In the genomic region with DNA sequence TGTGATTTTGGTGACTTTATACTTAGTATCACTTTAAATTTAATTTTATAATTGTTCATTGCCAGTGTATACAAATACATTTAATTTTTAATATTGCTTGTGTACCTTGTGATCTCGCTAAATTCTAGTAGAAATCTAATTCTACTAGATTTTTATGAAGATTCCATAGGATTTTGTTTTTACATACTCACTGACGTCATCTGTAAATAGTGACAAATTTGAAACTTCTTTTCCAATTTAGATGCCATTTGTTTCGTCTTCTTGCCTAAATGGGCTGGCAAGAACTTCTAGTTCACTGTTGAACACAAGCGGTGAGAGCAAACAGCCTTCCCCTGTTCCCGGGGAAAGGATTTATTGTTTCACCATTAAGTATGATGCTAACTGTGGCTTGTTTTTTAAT, we compare ENCODE assay signal across 43 cellular contexts. TPM values are rescaled to one million over a fixed set of nuclear protein-coding genes. Genes with fewer than 3 reads are reported as not detected.
"Had no signal": no experiment of that assay in that cellular context is flagged by ENCODE, and none has a peak within 500 bp of the region (broad histone marks: within the 10 kb centered on the region; RNA-seq: fewer than 3 reads in every experiment).

No MANE protein-coding gene starts in this region.

- H3K9me3 Mint-ChIP-seq: activated naive CD4-positive, alpha-beta T cell treated with anti-CD3 and anti-CD28 coated beads for 36 hours; activated naive CD4-positive, alpha-beta T cell treated with anti-CD3 and anti-CD28 coated beads, Interleukin-2, amount 10 ng/mL, durations not matched to agents 7 days and 5 days; activated naive CD8-positive, alpha-beta T cell treated with anti-CD3 and anti-CD28 coated beads for 36 hours; activated T-helper 1 cell treated with anti-CD3 and anti-CD28 coated beads, Interleukin-12 subunit alpha, Interleukin-12 subunit beta, Interleukin-2, Interleukin-4 antibody, amounts not matched to agents 30 ng/mL and 10 ng/mL and 1 ng/mL, durations not matched to agents 14 hours and 24 hours and 36 hours; activated T-helper 17 cell treated with anti-CD3 and anti-CD28 coated beads, Interleukin-2, amount 50 U/mL, for 72 hours; activated T-helper 2 cell treated with anti-CD3 and anti-CD28 coated beads, Interferon-gamma antibody, Interleukin-2, Interleukin-4, amounts not matched to agents 10 μg/mL and 5 μg/mL and 100 μg/mL, durations not matched to agents 14 hours and 24 hours and 36 hours had no signal

- H3K27ac Mint-ChIP-seq: activated naive CD4-positive, alpha-beta T cell treated with anti-CD3 and anti-CD28 coated beads for 36 hours; activated naive CD4-positive, alpha-beta T cell treated with anti-CD3 and anti-CD28 coated beads, Interleukin-2, amount 10 ng/mL, durations not matched to agents 7 days and 5 days; activated naive CD4-positive, alpha-beta T cell treated with anti-CD3 and anti-CD28 coated beads, Interleukin-2, amount 50 U/mL, for 24 hours; activated naive CD4-positive, alpha-beta T cell treated with anti-CD3 and anti-CD28 coated beads, Interleukin-2, amount 50 U/mL, for 72 hours; activated naive CD8-positive, alpha-beta T cell; activated naive CD8-positive, alpha-beta T cell treated with anti-CD3 and anti-CD28 coated beads for 36 hours; activated naive CD8-positive, alpha-beta T cell treated with anti-CD3 and anti-CD28 coated beads, Interleukin-2, amount 10 ng/mL, durations not matched to agents 7 days and 5 days; activated naive CD8-positive, alpha-beta T cell treated with anti-CD3 and anti-CD28 coated beads, Interleukin-2, amount 50 U/mL, for 24 hours; activated T-cell treated with anti-CD3 and anti-CD28 coated beads, Interleukin-2, amount 50 U/mL, for 24 hours; activated T-cell treated with anti-CD3 and anti-CD28 coated beads, Interleukin-2, amount 50 U/mL, for 72 hours; activated T-helper 1 cell treated with anti-CD3 and anti-CD28 coated beads, Interleukin-12 subunit alpha, Interleukin-12 subunit beta, Interleukin-2, Interleukin-4 antibody, amounts not matched to agents 30 ng/mL and 10 ng/mL and 1 ng/mL, durations not matched to agents 14 hours and 24 hours and 36 hours; activated T-helper 17 cell treated with anti-CD3 and anti-CD28 coated beads, Interleukin-2, amount 50 U/mL, for 72 hours; activated T-helper 2 cell treated with anti-CD3 and anti-CD28 coated beads, Interferon-gamma antibody, Interleukin-2, Interleukin-4, amounts not matched to agents 10 μg/mL and 5 μg/mL and 100 μg/mL, durations not matched to agents 14 hours and 24 hours and 36 hours; brain had no signal

- H3K27me3 Mint-ChIP-seq: activated naive CD4-positive, alpha-beta T cell treated with anti-CD3 and anti-CD28 coated beads, Interleukin-2, amount 10 ng/mL, durations not matched to agents 7 days and 5 days; activated naive CD4-positive, alpha-beta T cell treated with anti-CD3 and anti-CD28 coated beads, Interleukin-2, amount 50 U/mL, for 24 hours; activated naive CD8-positive, alpha-beta T cell treated with anti-CD3 and anti-CD28 coated beads for 36 hours; brain; central memory CD8-positive, alpha-beta T cell had no signal

- H3K4me1 ChIP-seq: adrenal gland, ascending aorta, body of pancreas, breast epithelium had no signal

- H3K27ac ChIP-seq: adrenal gland, ascending aorta, body of pancreas, brain microvascular endothelial cell, breast epithelium, cardiac muscle cell had no signal

- H3K36me3 ChIP-seq: adrenal gland, ascending aorta, brain microvascular endothelial cell, breast epithelium, cardiac muscle cell had no signal

- H3K4me3 ChIP-seq: adrenal gland, ascending aorta, body of pancreas, breast epithelium, cardiac muscle cell had no signal

- H3K4me3 Mint-ChIP-seq: activated naive CD4-positive, alpha-beta T cell treated with anti-CD3 and anti-CD28 coated beads for 36 hours; activated naive CD4-positive, alpha-beta T cell treated with anti-CD3 and anti-CD28 coated beads, Interleukin-2, amount 10 ng/mL, durations not matched to agents 7 days and 5 days; activated naive CD4-positive, alpha-beta T cell treated with anti-CD3 and anti-CD28 coated beads, Interleukin-2, amount 50 U/mL, for 24 hours; activated naive CD8-positive, alpha-beta T cell; activated naive CD8-positive, alpha-beta T cell treated with anti-CD3 and anti-CD28 coated beads for 36 hours; activated naive CD8-positive, alpha-beta T cell treated with anti-CD3 and anti-CD28 coated beads, Interleukin-2, amount 10 ng/mL, durations not matched to agents 7 days and 5 days; activated naive CD8-positive, alpha-beta T cell treated with anti-CD3 and anti-CD28 coated beads, Interleukin-2, amount 50 U/mL, for 24 hours; activated T-cell treated with anti-CD3 and anti-CD28 coated beads, Interleukin-2, amount 50 U/mL, for 24 hours; activated T-cell treated with anti-CD3 and anti-CD28 coated beads, Interleukin-2, amount 50 U/mL, for 4 hours; activated T-cell treated with anti-CD3 and anti-CD28 coated beads, Interleukin-2, amount 50 U/mL, for 72 hours; activated T-helper 1 cell treated with anti-CD3 and anti-CD28 coated beads, Interleukin-12 subunit alpha, Interleukin-12 subunit beta, Interleukin-2, Interleukin-4 antibody, amounts not matched to agents 30 ng/mL and 10 ng/mL and 1 ng/mL, durations not matched to agents 14 hours and 24 hours and 36 hours; activated T-helper 17 cell treated with anti-CD3 and anti-CD28 coated beads, Interleukin-2, amount 50 U/mL, for 72 hours; brain; central memory CD8-positive, alpha-beta T cell had no signal

- H3K4me1 Mint-ChIP-seq: activated naive CD4-positive, alpha-beta T cell treated with anti-CD3 and anti-CD28 coated beads, Interleukin-2, amount 10 ng/mL, durations not matched to agents 7 days and 5 days; activated naive CD4-positive, alpha-beta T cell treated with anti-CD3 and anti-CD28 coated beads, Interleukin-2, amount 50 U/mL, for 24 hours; activated naive CD8-positive, alpha-beta T cell treated with anti-CD3 and anti-CD28 coated beads for 36 hours; activated naive CD8-positive, alpha-beta T cell treated with anti-CD3 and anti-CD28 coated beads, Interleukin-2, amount 10 ng/mL, durations not matched to agents 7 days and 5 days; activated naive CD8-positive, alpha-beta T cell treated with anti-CD3 and anti-CD28 coated beads, Interleukin-2, amount 50 U/mL, for 24 hours; activated T-helper 17 cell treated with anti-CD3 and anti-CD28 coated beads, Interleukin-2, amount 50 U/mL, for 72 hours; central memory CD8-positive, alpha-beta T cell had no signal

- ATAC-seq: activated naive CD4-positive, alpha-beta T cell treated with anti-CD3 and anti-CD28 coated beads, Interleukin-2, amount 50 U/mL, for 72 hours; activated naive CD8-positive, alpha-beta T cell treated with anti-CD3 and anti-CD28 coated beads, Interleukin-2, amount 50 U/mL, for 24 hours; activated T-cell treated with anti-CD3 and anti-CD28 coated beads, Interleukin-2, amount 50 U/mL, for 4 hours; activated T-cell treated with anti-CD3 and anti-CD28 coated beads, Interleukin-2, amount 50 U/mL, for 72 hours; activated T-helper 17 cell treated with anti-CD3 and anti-CD28 coated beads, Interleukin-2, amount 50 U/mL, for 72 hours; body of pancreas had no signal

- H3K9me3 ChIP-seq: adrenal gland, ascending aorta, body of pancreas, breast epithelium had no signal

- H3K36me3 Mint-ChIP-seq: activated naive CD4-positive, alpha-beta T cell treated with anti-CD3 and anti-CD28 coated beads, Interleukin-2, amount 10 ng/mL, durations not matched to agents 7 days and 5 days; activated naive CD4-positive, alpha-beta T cell treated with anti-CD3 and anti-CD28 coated beads, Interleukin-2, amount 50 U/mL, for 24 hours; activated naive CD4-positive, alpha-beta T cell treated with anti-CD3 and anti-CD28 coated beads, Interleukin-2, amount 50 U/mL, for 72 hours; activated naive CD8-positive, alpha-beta T cell; activated naive CD8-positive, alpha-beta T cell treated with anti-CD3 and anti-CD28 coated beads for 36 hours; activated naive CD8-positive, alpha-beta T cell treated with anti-CD3 and anti-CD28 coated beads, Interleukin-2, amount 10 ng/mL, durations not matched to agents 7 days and 5 days; brain had no signal

- DNase-seq: activated effector memory CD4-positive, alpha-beta T cell treated with anti-CD3 and anti-CD28 coated beads, Interleukin-2, amount 50 U/mL, for 16 hours; activated effector memory CD4-positive, alpha-beta T cell treated with Interleukin-2 at 50 U/mL for 16 hours; activated gamma-delta T cell; activated gamma-delta T cell treated with Interleukin-2 at 50 U/mL for 16 hours; activated naive CD4-positive, alpha-beta T cell; activated naive CD4-positive, alpha-beta T cell treated with anti-CD3 and anti-CD28 coated beads for 36 hours; activated naive CD4-positive, alpha-beta T cell treated with anti-CD3 and anti-CD28 coated beads, Interleukin-2, amount 10 ng/mL, durations not matched to agents 7 days and 5 days; activated naive CD4-positive, alpha-beta T cell treated with anti-CD3 and anti-CD28 coated beads, Interleukin-2, amount 50 U/mL, for 16 hours; activated naive CD4-positive, alpha-beta T cell treated with Interleukin-2 at 50 U/mL for 16 hours; activated naive CD8-positive, alpha-beta T cell treated with anti-CD3 and anti-CD28 coated beads for 36 hours; activated naive CD8-positive, alpha-beta T cell treated with anti-CD3 and anti-CD28 coated beads, Interleukin-2, amount 10 ng/mL, durations not matched to agents 7 days and 5 days; activated naive CD8-positive, alpha-beta T cell treated with anti-CD3 and anti-CD28 coated beads, Interleukin-2, amount 50 U/mL, for 24 hours; activated T-cell treated with anti-CD3 and anti-CD28 coated beads for 4 hours; activated T-cell treated with anti-CD3 and anti-CD28 coated beads, Interleukin-2, amount 50 U/mL, for 1 hour; activated T-cell treated with anti-CD3 and anti-CD28 coated beads, Interleukin-2, amount 50 U/mL, for 24 hours; activated T-cell treated with anti-CD3 and anti-CD28 coated beads, Interleukin-2, amount 50 U/mL, for 4 hours; activated T-cell treated with anti-CD3 and anti-CD28 coated beads, Interleukin-2, amount 50 U/mL, for 48 hours; activated T-cell treated with anti-CD3 and anti-CD28 coated beads, Interleukin-2, amount 50 U/mL, for 72 hours; adrenal gland; amniotic stem cell; amygdala; anterior cingulate cortex; aorta; body of pancreas; brain microvascular endothelial cell; caudate nucleus; central memory CD4-positive, alpha-beta T cell; cerebellar nuclear complex had no signal

- H3K27me3 ChIP-seq: adrenal gland, ascending aorta, body of pancreas, brain microvascular endothelial cell, breast epithelium, cardiac muscle cell had no signal

- FAIRE-seq: astrocyte, bronchial epithelial cell had no signal

RNA-seq across cellular contexts. Expression of a gene that starts 17.3 kb away (rescaled TPM):
- total RNA-seq: activated naive CD4-positive, alpha-beta T cell treated with anti-CD3 and anti-CD28 coated beads for 36 hours; activated naive CD4-positive, alpha-beta T cell treated with anti-CD3 and anti-CD28 coated beads, Interleukin-2, amount 50 U/mL, for 72 hours; activated naive CD8-positive, alpha-beta T cell treated with anti-CD3 and anti-CD28 coated beads for 36 hours; activated naive CD8-positive, alpha-beta T cell treated with anti-CD3 and anti-CD28 coated beads, Interleukin-2, amount 10 ng/mL, durations not matched to agents 7 days and 5 days; activated T-cell treated with anti-CD3 and anti-CD28 coated beads, Interleukin-2, amount 50 U/mL, for 4 hours; activated T-cell treated with anti-CD3 and anti-CD28 coated beads, Interleukin-2, amount 50 U/mL, for 72 hours; activated T-helper 1 cell treated with anti-CD3 and anti-CD28 coated beads, Interleukin-12 subunit alpha, Interleukin-12 subunit beta, Interleukin-2, Interleukin-4 antibody, amounts not matched to agents 30 ng/mL and 10 ng/mL and 1 ng/mL, durations not matched to agents 14 hours and 24 hours and 36 hours; activated T-helper 17 cell treated with anti-CD3 and anti-CD28 coated beads, Interleukin-2, amount 50 U/mL, for 72 hours; activated T-helper 2 cell treated with anti-CD3 and anti-CD28 coated beads, Interferon-gamma antibody, Interleukin-2, Interleukin-4, amounts not matched to agents 10 μg/mL and 5 μg/mL and 100 μg/mL, durations not matched to agents 14 hours and 24 hours and 36 hours; aorta; ascending aorta; astrocyte; body of pancreas; cardiac muscle cell; cardiac septum; cerebellum had no signal
- polyA plus RNA-seq: adrenal gland, aorta, cardiac muscle cell had no signal
